Comparison of ENCODE assay signal across 27 cellular contexts in genomic region chr16:4599545-4599944, GRCh38. TPM values are rescaled to one million over a fixed set of nuclear protein-coding genes. Genes with fewer than 3 reads are reported as not detected.
"Had no signal": no experiment of that assay in that cellular context is flagged by ENCODE, and none has a peak within 500 bp of the region (broad histone marks: within the 10 kb centered on the region; RNA-seq: fewer than 3 reads in every experiment).

No MANE protein-coding gene starts in this region.

- H3K4me1 Mint-ChIP-seq: stimulated activated naive B cell treated with anti-CD40 and anti-IgM and Interleukin-4, amounts not matched to agents 10 μg/mL and 1 μg/mL and 100 μg/mL, for 72 hours had no signal

- DNase-seq: heart right ventricle; islet precursor cell; left ventricle myocardium inferior; midbrain; mucosa of descending colon; naive thymus-derived CD4-positive, alpha-beta T cell; nucleus accumbens; psoas muscle; stimulated activated CD4-positive, alpha-beta T cell treated with anti-CD3 and anti-CD28 coated beads, Interleukin-12 subunit alpha, Interleukin-12 subunit beta, amount 100 ng/mL, for 4 hours; stimulated activated CD4-positive, alpha-beta T cell treated with anti-CD3 and anti-CD28 coated beads, Interleukin-15, amount 100 ng/mL, for 24 hours; stimulated activated CD4-positive, alpha-beta T cell treated with anti-CD3 and anti-CD28 coated beads, Interleukin-2, amount 100 ng/mL, for 24 hours; stimulated activated CD4-positive, alpha-beta T cell treated with anti-CD3 and anti-CD28 coated beads, Interleukin-4, amount 100 ng/mL, for 1 hour; stimulated activated naive B cell treated with anti-CD40 and anti-IgM and Interleukin-4, amounts not matched to agents 10 μg/mL and 1 μg/mL and 100 μg/mL, for 72 hours; tibial artery; trophoblast cell; uterus had no signal

- ATAC-seq: heart right ventricle; mucosa of descending colon; naive thymus-derived CD4-positive, alpha-beta T cell; psoas muscle; sciatic nerve; stimulated activated naive B cell treated with anti-CD40 and anti-IgM and Interleukin-4, amounts not matched to agents 10 μg/mL and 1 μg/mL and 100 μg/mL, for 72 hours had no signal

- H3K4me1 ChIP-seq: parathyroid adenoma, uterus had no signal

- H3K27ac ChIP-seq: heart right ventricle, hepatocyte, left ventricle myocardium inferior, parathyroid adenoma, psoas muscle, skin epidermis, suprapubic skin, thoracic aorta, tibial artery, uterus had no signal

- H3K27me3 ChIP-seq: hepatocyte, suprapubic skin, uterus had no signal

- H3K9me3 Mint-ChIP-seq: natural killer cell treated with Interleukin-12 subunit alpha and Interleukin-12 subunit beta and Interleukin-15 and Interleukin-18, amount 100 ng/mL, for 72 hours; stimulated activated naive B cell treated with anti-CD40 and anti-IgM and Interleukin-4, amounts not matched to agents 10 μg/mL and 1 μg/mL and 100 μg/mL, for 72 hours; stimulated activated naive CD8-positive, alpha-beta T cell treated with anti-CD3 and anti-CD28 coated beads, Interleukin-15, Interleukin-2, amounts not matched to agents 100 ng/mL and 50 ng/mL, for 24 hours had no signal

- H3K27ac Mint-ChIP-seq: naive thymus-derived CD4-positive, alpha-beta T cell; natural killer cell treated with Interleukin-12 subunit alpha and Interleukin-12 subunit beta and Interleukin-15 and Interleukin-18, amount 100 ng/mL, for 72 hours; stimulated activated naive B cell treated with anti-CD40 and anti-IgM and Interleukin-4, amounts not matched to agents 10 μg/mL and 1 μg/mL and 100 μg/mL, for 72 hours; stimulated activated naive CD8-positive, alpha-beta T cell treated with anti-CD3 and anti-CD28 coated beads, Interleukin-15, Interleukin-2, amounts not matched to agents 100 ng/mL and 50 ng/mL, for 24 hours had no signal

- H3K4me3 ChIP-seq: heart right ventricle, hepatocyte, left ventricle myocardium inferior, lung, mucosa of descending colon, psoas muscle, skin epidermis, suprapubic skin, thoracic aorta, tibial artery, uterus had no signal

- H3K4me3 Mint-ChIP-seq: naive thymus-derived CD4-positive, alpha-beta T cell; natural killer cell treated with Interleukin-12 subunit alpha and Interleukin-12 subunit beta and Interleukin-15 and Interleukin-18, amount 100 ng/mL, for 72 hours; stimulated activated naive B cell treated with anti-CD40 and anti-IgM and Interleukin-4, amounts not matched to agents 10 μg/mL and 1 μg/mL and 100 μg/mL, for 72 hours; stimulated activated naive CD8-positive, alpha-beta T cell treated with anti-CD3 and anti-CD28 coated beads, Interleukin-15, Interleukin-2, amounts not matched to agents 100 ng/mL and 50 ng/mL, for 24 hours had no signal

- H3K9me3 ChIP-seq: heart right ventricle, left ventricle myocardium inferior, mucosa of descending colon, psoas muscle, suprapubic skin, thoracic aorta, tibial artery, uterus had no signal

- H2AFZ ChIP-seq: hepatocyte, parathyroid adenoma had no signal

- H3K9ac ChIP-seq: parathyroid adenoma had no signal

- H3K36me3 Mint-ChIP-seq: naive thymus-derived CD4-positive, alpha-beta T cell; natural killer cell treated with Interleukin-12 subunit alpha and Interleukin-12 subunit beta and Interleukin-15 and Interleukin-18, amount 100 ng/mL, for 72 hours; stimulated activated naive B cell treated with anti-CD40 and anti-IgM and Interleukin-4, amounts not matched to agents 10 μg/mL and 1 μg/mL and 100 μg/mL, for 72 hours had no signal

- H3K36me3 ChIP-seq: heart right ventricle, left ventricle myocardium inferior, suprapubic skin, thoracic aorta, tibial artery, uterus had no signal

- H3K4me2 ChIP-seq: hepatocyte had no signal

RNA-seq across cellular contexts. Expression of gene C16orf96, which starts 43.4 kb away (rescaled TPM):
- total RNA-seq: kidney epithelial cell; mucosa of descending colon; natural killer cell treated with Interleukin-12 subunit alpha and Interleukin-12 subunit beta and Interleukin-15 and Interleukin-18, amount 100 ng/mL, for 72 hours; thoracic aorta; ureter had no signal
- polyA plus RNA-seq: hepatocyte; naive thymus-derived CD4-positive, alpha-beta T cell had no signal
